ENCODE assay signal across 8 cellular contexts in the genomic region with DNA sequence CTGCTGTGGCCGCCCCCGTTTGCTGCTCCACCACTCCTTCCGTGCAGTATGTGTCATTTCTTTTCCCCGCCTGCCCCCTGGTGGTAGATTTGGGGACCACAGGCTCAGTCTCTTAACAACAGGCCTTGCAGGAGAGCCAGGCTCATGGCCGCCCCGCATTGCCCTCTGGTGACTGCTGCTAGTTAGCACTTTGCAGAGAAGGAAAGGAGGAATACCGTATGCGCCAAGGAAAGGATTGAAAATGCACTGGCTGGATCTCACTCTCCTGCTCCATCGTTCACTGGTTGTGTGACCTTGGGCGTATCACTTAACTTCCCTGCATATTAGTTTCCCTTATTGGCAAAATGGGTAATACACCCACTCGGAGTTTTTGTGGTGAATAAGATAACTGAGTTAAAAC. TPM values are rescaled to one million over a fixed set of nuclear protein-coding genes. Genes with fewer than 3 reads are reported as not detected.
DNase-seq lines count a peak whose midpoint lies in the region; ATAC-seq and TF ChIP-seq lines count a peak whose summit lies in the region.

No MANE protein-coding gene starts in this region.

- peak; percentile 95 for ATAC-seq in HG03575 (IDR thresholded peaks at IDR 0.05; ENCODE audit: extremely low read depth, insufficient number of reproducible peaks, low FRiP score, unreplicated experiment)

- DNase-seq in COLO829 (ENCODE audit: low spot score) (peak; percentile 84), GM20000 (ENCODE audit: low spot score) (peak; percentile 79), NCI-H748 treated with DMSO at 0.1 percent for 48 hours (lab: John Stamatoyannopoulos, UW) (peak; percentile 65), coronary artery (ENCODE audit: low spot score) (peak; percentile 96), lower leg skin (ENCODE audit: low spot score in 2 of 2) (peak; percentile 96 to 100)
- DNase-seq in activated CD4-positive, alpha-beta T cell treated with anti-CD3 and anti-CD28 coated beads, Interleukin-2, amount 10 ng/mL, durations not matched to agents 7 days and 5 days = peak; percentile 96
- peak; percentile 98 for DNase-seq in stimulated activated CD8-positive, alpha-beta memory T cell treated with anti-CD3 and anti-CD28 coated beads, Interleukin-12 subunit alpha, Interleukin-12 subunit beta, amount 100 ng/mL, for 1 hour (ENCODE audit: low read depth)

- WGBS in lower leg skin, 2 donors = 8 to 9% methylated on average over 11 of the region's 11 CpGs

- peaks cover 10% of the 10 kb centered on the region for H3K4me1 Mint-ChIP-seq in activated CD4-positive, alpha-beta T cell treated with anti-CD3 and anti-CD28 coated beads, Interleukin-2, amount 10 ng/mL, durations not matched to agents 7 days and 5 days

- no peak overlapping the region for H3K4me3 Mint-ChIP-seq in activated CD4-positive, alpha-beta T cell treated with anti-CD3 and anti-CD28 coated beads, Interleukin-2, amount 10 ng/mL, durations not matched to agents 7 days and 5 days

- POLR2A ChIA-PET in activated CD4-positive, alpha-beta T cell treated with anti-CD3 and anti-CD28 coated beads, Interleukin-2, amount 10 ng/mL, durations not matched to agents 7 days and 5 days (lab: Charles Lee) = no interaction called here

- H3K27me3 Mint-ChIP-seq in activated CD4-positive, alpha-beta T cell treated with anti-CD3 and anti-CD28 coated beads, Interleukin-2, amount 10 ng/mL, durations not matched to agents 7 days and 5 days = peaks cover 21% of the 10 kb centered on the region

- intact Hi-C loops in lower leg skin (cut with DNase I; ENCODE audit: low total_unique reads) = no loop called here

- H3K27ac Mint-ChIP-seq in activated CD4-positive, alpha-beta T cell treated with anti-CD3 and anti-CD28 coated beads, Interleukin-2, amount 10 ng/mL, durations not matched to agents 7 days and 5 days = no peak overlapping the region

- no peaks in the 10 kb centered on the region for H3K9me3 Mint-ChIP-seq in activated CD4-positive, alpha-beta T cell treated with anti-CD3 and anti-CD28 coated beads, Interleukin-2, amount 10 ng/mL, durations not matched to agents 7 days and 5 days

- CTCF ChIA-PET in activated CD4-positive, alpha-beta T cell treated with anti-CD3 and anti-CD28 coated beads, Interleukin-2, amount 10 ng/mL, durations not matched to agents 7 days and 5 days (lab: Charles Lee) = interaction anchor here (0.6 to 3.3 kb wide), 7 partner anchors 10 to 195 kb away, joined by 3 to 19 read pairs (median 6); no protein-coding TSS in a partner anchor

- no peak overlapping the region for H3K4me3 ChIP-seq in coronary artery
- no peak overlapping the region for H3K4me3 ChIP-seq in lower leg skin (ENCODE audit: low read depth, poor library complexity, severe bottlenecking)

- TF ChIP-seq CTCF in GM20000 (IDR thresholded peaks at IDR 0.05; ENCODE audit: extremely low read depth, missing control alignments) (peak; percentile 93), coronary artery (IDR thresholded peaks at IDR 0.05) (peak; percentile 96), lower leg skin (IDR thresholded peaks at IDR 0.05) (peak in 1 of 3 donors; percentile 93)

- H3K36me3 Mint-ChIP-seq in activated CD4-positive, alpha-beta T cell treated with anti-CD3 and anti-CD28 coated beads, Interleukin-2, amount 10 ng/mL, durations not matched to agents 7 days and 5 days (ENCODE audit: low read depth) = no peaks in the 10 kb centered on the region

- no peak for TF ChIP-seq POLR2A in lower leg skin (IDR thresholded peaks at IDR 0.05)

- no peak overlapping the region for H3K27ac ChIP-seq in coronary artery

RNA-seq across cellular contexts. Expression of gene PXYLP1, which starts 39.3 kb away (rescaled TPM):
- total RNA-seq in activated CD4-positive, alpha-beta T cell treated with anti-CD3 and anti-CD28 coated beads, Interleukin-2, amount 10 ng/mL, durations not matched to agents 7 days and 5 days = 10 to 100 TPM; 11.9 to 12.1 TPM
- 10 to 100 TPM in 2 of 4 donors, 1 to 10 TPM in 2; 8.8 to 14.5 (median 10.2) TPM for total RNA-seq in lower leg skin
